15 cellular contexts compared by ENCODE assay signal in the genomic region with DNA sequence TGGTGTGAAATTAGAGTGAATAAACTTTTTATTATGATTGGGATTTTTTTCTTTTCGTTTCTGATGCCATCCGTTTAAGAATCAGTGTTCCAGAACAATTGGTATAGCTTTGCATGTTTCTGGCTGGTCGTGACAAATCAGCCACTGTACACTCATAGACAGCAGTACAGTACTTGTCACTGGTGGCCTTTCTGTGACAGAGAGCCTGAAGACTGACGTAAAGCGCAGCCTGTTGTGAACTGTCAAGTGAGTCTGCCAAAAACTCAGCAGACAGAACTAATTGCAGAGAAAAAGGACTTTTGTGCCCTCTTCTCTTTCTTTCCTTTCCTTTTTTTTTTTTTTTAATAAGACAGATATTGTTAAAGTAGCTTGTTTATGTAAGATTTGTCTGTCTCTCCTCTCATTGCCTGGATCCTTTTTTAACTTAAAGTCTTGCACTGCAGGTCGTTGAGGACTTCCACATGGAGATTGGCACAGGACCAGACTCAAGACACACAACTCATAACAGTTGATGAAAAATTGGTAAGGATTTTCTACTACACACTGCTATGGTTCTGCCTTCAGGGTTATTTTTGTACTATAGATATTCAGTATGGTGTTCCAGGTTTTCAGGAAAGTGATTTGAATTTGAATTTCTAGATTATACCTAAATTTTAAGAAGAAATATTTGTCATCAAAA. TPM values are rescaled to one million over a fixed set of nuclear protein-coding genes. Genes with fewer than 3 reads are reported as not detected.
DNase-seq lines count a peak whose midpoint lies in the region; ATAC-seq, FAIRE-seq and TF ChIP-seq lines count a peak whose summit lies in the region.
"Had no signal": no experiment of that assay in that cellular context is flagged by ENCODE, and none has a peak within 500 bp of the region (broad histone marks: within the 10 kb centered on the region; RNA-seq: fewer than 3 reads in every experiment).

No MANE protein-coding gene starts in this region.

- H3K27me3 ChIP-seq in IMR-90 (ENCODE audit: control insufficient read depth, insufficient read depth, low read length): no peaks in the 10 kb centered on the region
- H3K27me3 ChIP-seq: SJSA1 had no signal

- BruUV-seq in IMR-90 (replicated peaks; lab: Mats Ljungman, UMichigan): no TSS peak

- peaks cover 9% of the 10 kb centered on the region; the same call in 1 of the 2 replicates for H4K20me1 ChIP-seq in IMR-90 (ENCODE audit: insufficient read depth, low read length)

- H3K4me3 ChIP-seq in IMR-90 (ENCODE audit: insufficient read depth, low read depth, low read length) (no peak overlapping the region), choroid plexus epithelial cell (ENCODE audit: low read depth, low read length) (no peak overlapping the region)
- H3K4me3 ChIP-seq: SJSA1 had no signal

- H2AK9ac ChIP-seq in IMR-90 (replicated peaks; ENCODE audit: low read depth, low read length, poor library complexity): no peak overlapping the region

- 0 out of 2 replicates have a peak overlapping the region, but pooled peaks have one; percentile 14 for H3K23ac ChIP-seq in IMR-90 (ENCODE audit: low read depth, low read length)

- H3K9me3 Mint-ChIP-seq in type B pancreatic cell: no peaks in the 10 kb centered on the region
- H3K9me3 Mint-ChIP-seq: activated naive CD4-positive, alpha-beta T cell treated with anti-CD3 and anti-CD28 coated beads, Interleukin-2, amount 50 U/mL, for 72 hours; central memory CD8-positive, alpha-beta T cell had no signal

- no CpG with 5 or more reads among the region's 6 CpGs for WGBS in IMR-90 (ENCODE audit: extremely low coverage in 2 of 2, insufficient read length in 1 of 2), 2 experiments

- peak overlapping the region; percentile 53 for H2BK5ac ChIP-seq in IMR-90 (ENCODE audit: low read depth, low read length, poor library complexity, severe bottlenecking)

- peaks cover 4% of the 10 kb centered on the region for H3K4me1 Mint-ChIP-seq in type B pancreatic cell (ENCODE audit: unreplicated experiment)
- H3K4me1 Mint-ChIP-seq: central memory CD8-positive, alpha-beta T cell had no signal

- intact Hi-C loops in IMR-90 (cut with micrococcal nuclease): no loop called here

- peak; percentile 52 for DNase-seq in IMR-90
- peak; percentile 32 for DNase-seq in choroid plexus epithelial cell (ENCODE audit: low read depth)
- peak; percentile 13 for DNase-seq in hepatic stellate cell (ENCODE audit: low spot score)
- DNase-seq in type B pancreatic cell (ENCODE audit: extremely low spot score, unreplicated experiment): no peak
- no peak for DNase-seq in DMS79 (lab: John Stamatoyannopoulos, UW)
- DNase-seq in MV-4-11 (lab: John Stamatoyannopoulos, UW): no peak
- DNase-seq: activated CD4-positive, alpha-beta T cell treated with anti-CD3 and anti-CD28 coated beads, Interleukin-2, amount 50 U/mL, for 1 hour; activated T-cell treated with anti-CD3 and anti-CD28 coated beads, Interleukin-2, amount 50 U/mL, for 1 hour; NCI-H1105 had no signal

- H2AFZ ChIP-seq in IMR-90 (replicated peaks; ENCODE audit: low read length, poor library complexity): no peak overlapping the region

- no peak overlapping the region for H4K8ac ChIP-seq in IMR-90 (ENCODE audit: low read depth in 2 of 2, low read length in 2 of 2)

- H3K4me1 ChIP-seq in IMR-90 (ENCODE audit: control insufficient read depth, insufficient read depth, low read length): peaks cover 2% of the 10 kb centered on the region; the same call in 1 of the 2 replicates
- H3K4me1 ChIP-seq: SJSA1 had no signal

- H3K4me3 Mint-ChIP-seq in type B pancreatic cell: no peak overlapping the region
- H3K4me3 Mint-ChIP-seq: central memory CD8-positive, alpha-beta T cell had no signal

- H4K5ac ChIP-seq in IMR-90 (ENCODE audit: low read depth, low read length): no peak overlapping the region

- H2BK20ac ChIP-seq in IMR-90 (ENCODE audit: low read depth, low read length): no peak overlapping the region

- H3K56ac ChIP-seq in IMR-90 (ENCODE audit: extremely low read depth, insufficient read depth, low read length): no peak overlapping the region

- no peaks in the 10 kb centered on the region for H3K27me3 Mint-ChIP-seq in type B pancreatic cell
- H3K27me3 Mint-ChIP-seq: central memory CD8-positive, alpha-beta T cell had no signal

- H3K9me3 ChIP-seq in IMR-90 (ENCODE audit: control insufficient read depth, insufficient read depth, low read length): no peaks in the 10 kb centered on the region
- H3K9me3 ChIP-seq: SJSA1 had no signal

- peaks cover 5% of the 10 kb centered on the region; the same call in 1 of the 2 replicates for H3K36me3 ChIP-seq in IMR-90 (ENCODE audit: control insufficient read depth, insufficient read depth, low read length)

- peak overlapping the region; percentile 8; the same call in 1 of the 2 replicates for H3K4ac ChIP-seq in IMR-90 (ENCODE audit: low read depth, low read length)

- FAIRE-seq in A204.1 (lab: Jason Lieb, UNC): peak; percentile 67
- FAIRE-seq: endothelial cell of umbilical vein had no signal

- no peak overlapping the region for H2BK15ac ChIP-seq in IMR-90 (ENCODE audit: low read depth, low read length)

- H3K18ac ChIP-seq in IMR-90 (ENCODE audit: low read depth, low read length): no peak overlapping the region

- H3K9ac ChIP-seq in IMR-90 (ENCODE audit: low read depth, low read length): no peak overlapping the region

- H3K79me1 ChIP-seq in IMR-90 (ENCODE audit: low read depth in 1 of 2, low read length in 2 of 2): peaks cover 6 to 40% of the 10 kb centered on the region in 2 experiments; a peak in 3 of 4 replicates

- in situ Hi-C loops in IMR-90 (cut with MboI; ENCODE audit: low sequenced_read_pairs): no loop called here

- CTCF ChIA-PET in IMR-90 (lab: Yijun Ruan, JAX): no interaction called here

- H3K36me3 Mint-ChIP-seq in type B pancreatic cell: peaks cover 27% of the 10 kb centered on the region

- H2BK120ac ChIP-seq in IMR-90 (ENCODE audit: low read depth, low read length): no peak overlapping the region

- peak overlapping the region; percentile 41; the same call in 1 of the 2 replicates for H3K27ac ChIP-seq in IMR-90 (ENCODE audit: insufficient read depth, low read length)
- H3K27ac ChIP-seq: SJSA1 had no signal

- peaks cover 9% of the 10 kb centered on the region for H3K9me1 ChIP-seq in IMR-90 (ENCODE audit: insufficient read depth, low read length)

- no peak for ATAC-seq in IMR-90 (ENCODE audit: low read depth)
- ATAC-seq in GM19397 (IDR thresholded peaks at IDR 0.05; ENCODE audit: unreplicated experiment): no peak
- ATAC-seq: activated naive CD4-positive, alpha-beta T cell treated with anti-CD3 and anti-CD28 coated beads, Interleukin-2, amount 50 U/mL, for 72 hours had no signal

- dilution Hi-C loops in IMR-90 (cut with HindIII; ENCODE audit: low sequenced_read_pairs, unreplicated experiment): no loop called here

- TF ChIP-seq CTCF in IMR-90 (conservative IDR thresholded peaks at IDR 0.05; ENCODE audit: low read depth, low read length) (no peak), choroid plexus epithelial cell (conservative IDR thresholded peaks at IDR 0.05; ENCODE audit: low read depth, low read length) (no peak), type B pancreatic cell (conservative IDR thresholded peaks at IDR 0.05) (no peak)

- TF ChIP-seq POLR2A in IMR-90 (IDR thresholded peaks at IDR 0.05; ENCODE audit: low read depth, low read length): no peak

- H3K4me2 ChIP-seq in IMR-90 (ENCODE audit: low read depth, low read length): peak overlapping the region; percentile 77

- POLR2A ChIA-PET in IMR-90 (lab: Charles Lee; ENCODE audit: unreplicated experiment): no interaction called here

- no peak overlapping the region for H4K91ac ChIP-seq in IMR-90 (ENCODE audit: insufficient read depth, low read depth, low read length)

- 0 out of 2 replicates have a peak overlapping the region, but pooled peaks have one; percentile 4 for H3K14ac ChIP-seq in IMR-90 (replicated peaks; ENCODE audit: low read depth, low read length)

- no peak for TF ChIP-seq RAD21 in IMR-90 (IDR thresholded peaks at IDR 0.05; ENCODE audit: low read length)

- peak overlapping the region; percentile 42; the same call in 1 of the 2 replicates for H2AK5ac ChIP-seq in IMR-90 (ENCODE audit: low read depth, low read length)

- H3K27ac Mint-ChIP-seq in type B pancreatic cell: no peak overlapping the region
- H3K27ac Mint-ChIP-seq: activated naive CD4-positive, alpha-beta T cell treated with anti-CD3 and anti-CD28 coated beads, Interleukin-2, amount 50 U/mL, for 72 hours had no signal

TF ChIP-seq in IMR-90, 13 proteins besides CTCF, POLR2A, EP300 and RAD21 (continues in another document):
- TF ChIP-seq CEBPB (IDR thresholded peaks at IDR 0.05; ENCODE audit: low read depth, low read length): no peak
- TF ChIP-seq MAZ (IDR thresholded peaks at IDR 0.05; ENCODE audit: borderline replicate concordance, low read depth, low read length): no peak
- no peak for TF ChIP-seq FOS (IDR thresholded peaks at IDR 0.05; ENCODE audit: low read depth, low read length)
- TF ChIP-seq SMC3 (IDR thresholded peaks at IDR 0.05; ENCODE audit: low read depth, low read length): no peak
- no peak for TF ChIP-seq USF2 (IDR thresholded peaks at IDR 0.05; ENCODE audit: low read depth, low read length)
- no peak for TF ChIP-seq RCOR1 (IDR thresholded peaks at IDR 0.05; ENCODE audit: insufficient replicate concordance, low read length)
- TF ChIP-seq CHD1 (IDR thresholded peaks at IDR 0.05; ENCODE audit: low read depth, low read length): no peak
- TF ChIP-seq MAFK (IDR thresholded peaks at IDR 0.05; ENCODE audit: low read depth, low read length): no peak
- no peak for TF ChIP-seq MXI1 (IDR thresholded peaks at IDR 0.05; ENCODE audit: borderline replicate concordance, low read depth, low read length)
- no peak for TF ChIP-seq NFE2L2 (IDR thresholded peaks at IDR 0.05; ENCODE audit: low read depth, low read length)
- no peak for TF ChIP-seq RFX5 (IDR thresholded peaks at IDR 0.05; ENCODE audit: low read depth, low read length)

RNA-seq across cellular contexts. Expression of gene NDUFS4, which starts 42.7 kb away (rescaled TPM):
- total RNA-seq in IMR-90 (2012; rRNA removed) (34.2 and 60.0 TPM in 2 replicates), type B pancreatic cell (ENCODE audit: low replicate concordance) (70.2 and 73.4 TPM in 2 replicates)
- 67.5 and 70.1 TPM in 2 replicates for polyA plus RNA-seq in IMR-90 (2012; rRNA removed)
- 37.0 and 54.3 TPM in 2 replicates for polyA plus RNA-seq in IMR-90 (2012; cell fraction: cytosol; rRNA removed)
- polyA plus RNA-seq in IMR-90 (2012; cell fraction: nucleus; rRNA removed; ENCODE audit: low replicate concordance): 9.7 and 50.4 TPM in 2 replicates

Comparison
In these comparisons a context has a peak if more than half of its experiments do, and no peak if none do; other contexts are left out.
1. DNase-seq: peak in IMR-90 (single experiment), choroid plexus epithelial cell (single experiment) and hepatic stellate cell (single experiment); none in type B pancreatic cell (single experiment), DMS79 (single experiment) and MV-4-11 (single experiment).